Comparison of ENCODE assay signal across 18 cellular contexts in the genomic region with DNA sequence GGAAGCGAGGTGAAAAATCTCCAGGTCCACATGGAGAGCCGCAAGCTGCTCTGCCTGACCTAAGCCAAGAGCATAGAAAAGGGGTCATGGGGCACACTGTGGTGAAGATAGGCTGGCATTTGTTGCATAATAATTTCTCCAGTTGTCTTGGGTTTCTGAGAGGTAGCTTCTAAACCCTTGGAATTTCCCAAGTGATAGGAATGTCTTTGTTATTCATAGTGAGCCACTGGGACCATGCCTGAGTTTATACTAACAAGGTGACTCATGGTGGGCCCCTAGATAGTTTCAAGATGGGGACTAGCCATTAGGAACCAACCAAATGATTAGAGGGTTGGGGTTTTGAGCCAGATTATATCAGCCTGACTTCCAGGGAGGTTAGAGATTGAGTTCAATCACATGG. TPM values are rescaled to one million over a fixed set of nuclear protein-coding genes. Genes with fewer than 3 reads are reported as not detected.
DNase-seq lines count a peak whose midpoint lies in the region; ATAC-seq and TF ChIP-seq lines count a peak whose summit lies in the region.
"Had no signal": no experiment of that assay in that cellular context is flagged by ENCODE, and none has a peak within 500 bp of the region (broad histone marks: within the 10 kb centered on the region; RNA-seq: fewer than 3 reads in every experiment).

No MANE protein-coding gene starts in this region.

- TF ChIP-seq CTCF in choroid plexus epithelial cell (conservative IDR thresholded peaks at IDR 0.05; ENCODE audit: low read depth, low read length) (no peak), ovary (IDR thresholded peaks at IDR 0.05) (no peak)

- no peak overlapping the region for H3K27ac ChIP-seq in mesendoderm (ENCODE audit: low read depth, low read length)
- no peak overlapping the region for H3K27ac ChIP-seq in CD4-positive, alpha-beta memory T cell (ENCODE audit: low read depth, low read length)
- H3K27ac ChIP-seq in ovary: no peak overlapping the region
- H3K27ac ChIP-seq: gastroesophageal sphincter had no signal

- H3K9me3 Mint-ChIP-seq in CD4-positive, alpha-beta memory T cell: peaks cover 0 to 6% (median 1%) of the 10 kb centered on the region in 8 donors
- H3K9me3 Mint-ChIP-seq: stimulated activated naive CD8-positive, alpha-beta T cell treated with anti-CD3 and anti-CD28 coated beads, Interleukin-15, Interleukin-2, amounts not matched to agents 100 ng/mL and 50 ng/mL, for 24 hours had no signal

- H3K4me3 Mint-ChIP-seq in CD4-positive, alpha-beta memory T cell: no peak overlapping the region
- H3K4me3 Mint-ChIP-seq: activated naive CD8-positive, alpha-beta T cell; stimulated activated naive CD8-positive, alpha-beta T cell treated with anti-CD3 and anti-CD28 coated beads, Interleukin-15, Interleukin-2, amounts not matched to agents 100 ng/mL and 50 ng/mL, for 24 hours had no signal

- no peak overlapping the region for H3K56ac ChIP-seq in mesendoderm (ENCODE audit: low read length)

- no peak overlapping the region for H2BK120ac ChIP-seq in mesendoderm (ENCODE audit: low read depth, low read length)

- no peak overlapping the region for H3K23ac ChIP-seq in mesendoderm (ENCODE audit: low read length)

- H3K27me3 Mint-ChIP-seq in CD4-positive, alpha-beta memory T cell: peaks cover 7 to 11% of the 10 kb centered on the region in 2 donors

- TF ChIP-seq POLR2A in ovary (IDR thresholded peaks at IDR 0.05): no peak

- H2AK5ac ChIP-seq in mesendoderm (ENCODE audit: low read length): no peak overlapping the region

- H3K9me3 ChIP-seq in NT2/D1 (ENCODE audit: insufficient read depth, low read length): peaks cover 38% of the 10 kb centered on the region
- H3K9me3 ChIP-seq in CD4-positive, alpha-beta memory T cell (ENCODE audit: control insufficient read depth in 1 of 2, low read length in 2 of 2): no peaks in the 10 kb centered on the region
- no peaks in the 10 kb centered on the region for H3K9me3 ChIP-seq in ovary
- H3K9me3 ChIP-seq: gastroesophageal sphincter had no signal

- H3K4me1 ChIP-seq in NT2/D1 (ENCODE audit: insufficient read depth, insufficient read length): no peaks in the 10 kb centered on the region
- H3K4me1 ChIP-seq in mesendoderm (ENCODE audit: control insufficient read depth, low read depth, low read length): no peaks in the 10 kb centered on the region
- no peaks in the 10 kb centered on the region for H3K4me1 ChIP-seq in CD4-positive, alpha-beta memory T cell (ENCODE audit: insufficient read depth, low read length)
- no peaks in the 10 kb centered on the region for H3K4me1 ChIP-seq in ovary (ENCODE audit: insufficient read depth)
- H3K4me1 ChIP-seq: gastroesophageal sphincter had no signal

- H2BK15ac ChIP-seq in mesendoderm (replicated peaks; ENCODE audit: low read depth): no peak overlapping the region

- H2BK5ac ChIP-seq in mesendoderm (ENCODE audit: low read length): no peak overlapping the region

- no peak overlapping the region for H3K4ac ChIP-seq in mesendoderm (ENCODE audit: low read depth, low read length)

- H3K36me3 Mint-ChIP-seq in CD4-positive, alpha-beta memory T cell: no peaks in the 10 kb centered on the region
- H3K36me3 Mint-ChIP-seq: activated naive CD8-positive, alpha-beta T cell had no signal

- no peak overlapping the region for H3K4me3 ChIP-seq in NT2/D1 (ENCODE audit: insufficient read length, low read depth)
- H3K4me3 ChIP-seq in choroid plexus epithelial cell (ENCODE audit: low read depth, low read length): no peak overlapping the region
- H3K4me3 ChIP-seq in mesendoderm (ENCODE audit: low read length): no peak overlapping the region
- H3K4me3 ChIP-seq in CD4-positive, alpha-beta memory T cell (ENCODE audit: low read length in 2 of 2): no peak overlapping the region
- H3K4me3 ChIP-seq in ovary: no peak overlapping the region
- H3K4me3 ChIP-seq: gastroesophageal sphincter, HAP-1 had no signal

- DNase-seq in EL (peak; percentile 90), NT2/D1 (ENCODE audit: low read depth, low spot score) (peak; percentile 60), choroid plexus epithelial cell (ENCODE audit: low read depth) (peak; percentile 66), mesendoderm (peak; percentile 92), ovary (no peak)
- no peak for DNase-seq in CD4-positive, alpha-beta memory T cell
- DNase-seq: cortex of kidney, GDM1, NCI-H1436, NCI-H510A, Right ventricle myocardium superior had no signal

- no peak overlapping the region for H4K8ac ChIP-seq in mesendoderm (ENCODE audit: low read depth, low read length)

- no peaks in the 10 kb centered on the region for H3K4me1 Mint-ChIP-seq in CD4-positive, alpha-beta memory T cell

- no peak overlapping the region for H3K18ac ChIP-seq in mesendoderm (ENCODE audit: low read length)

- H4K5ac ChIP-seq in mesendoderm (ENCODE audit: low read length): no peak overlapping the region

- WGBS in mesendoderm (ENCODE audit: extremely low coverage, insufficient coverage, low lambda C conversion rate): no CpG with 5 or more reads among the region's 2 CpGs
- WGBS in ovary, 3 donors: 98 to 100% (median 99%) methylated on average over 2 of the region's 2 CpGs

- CTCF ChIA-PET in CD4-positive, alpha-beta memory T cell (lab: Charles Lee; ENCODE audit: partially characterized antibody): interaction anchor here (1.1 to 1.3 kb wide), 2 partner anchors 33 to 34 kb away, joined by 3 to 7 read pairs; no protein-coding TSS in a partner anchor

- no peaks in the 10 kb centered on the region for H3K79me2 ChIP-seq in mesendoderm (ENCODE audit: control insufficient read depth, insufficient read depth, low read length)

- intact Hi-C loops in CD4-positive, alpha-beta memory T cell (cut with micrococcal nuclease): no loop called here
- intact Hi-C loops in ovary (cut with DNase I): no loop called here

- POLR2A ChIA-PET in CD4-positive, alpha-beta memory T cell (lab: Charles Lee; ENCODE audit: partially characterized antibody): no interaction called here

- no peaks in the 10 kb centered on the region for H3K27me3 ChIP-seq in NT2/D1 (ENCODE audit: insufficient read depth, insufficient read length)
- H3K27me3 ChIP-seq in mesendoderm (ENCODE audit: insufficient read depth, low read length, poor library complexity): no peaks in the 10 kb centered on the region
- H3K27me3 ChIP-seq in CD4-positive, alpha-beta memory T cell (ENCODE audit: insufficient read depth, low read length): no peaks in the 10 kb centered on the region
- no peaks in the 10 kb centered on the region for H3K27me3 ChIP-seq in ovary
- H3K27me3 ChIP-seq: gastroesophageal sphincter had no signal

- no peaks in the 10 kb centered on the region for H3K79me1 ChIP-seq in mesendoderm (ENCODE audit: low read length)

- ATAC-seq in HG03135 (IDR thresholded peaks at IDR 0.05; ENCODE audit: unreplicated experiment): no peak
- no peak for ATAC-seq in HG03439 (IDR thresholded peaks at IDR 0.05; ENCODE audit: unreplicated experiment)
- ATAC-seq: gastroesophageal sphincter had no signal

- H3K27ac Mint-ChIP-seq in CD4-positive, alpha-beta memory T cell: no peak overlapping the region
- H3K27ac Mint-ChIP-seq: activated naive CD8-positive, alpha-beta T cell; stimulated activated naive CD8-positive, alpha-beta T cell treated with anti-CD3 and anti-CD28 coated beads, Interleukin-15, Interleukin-2, amounts not matched to agents 100 ng/mL and 50 ng/mL, for 24 hours had no signal

- no peak for TF ChIP-seq EP300 in ovary (IDR thresholded peaks at IDR 0.05)

- H3K9ac ChIP-seq in NT2/D1 (ENCODE audit: insufficient read length, low read depth) (no peak overlapping the region), mesendoderm (ENCODE audit: low read length) (no peak overlapping the region)

- no peak overlapping the region for H3K4me2 ChIP-seq in mesendoderm (ENCODE audit: low read length)

- H3K36me3 ChIP-seq in NT2/D1 (ENCODE audit: insufficient read depth, insufficient read length, low read length): no peaks in the 10 kb centered on the region
- H3K36me3 ChIP-seq in mesendoderm (ENCODE audit: control insufficient read depth, insufficient read depth, low read length): no peaks in the 10 kb centered on the region
- H3K36me3 ChIP-seq in CD4-positive, alpha-beta memory T cell (ENCODE audit: insufficient read depth, low read length): no peaks in the 10 kb centered on the region
- no peaks in the 10 kb centered on the region for H3K36me3 ChIP-seq in ovary
- H3K36me3 ChIP-seq: gastroesophageal sphincter, HAP-1 had no signal

RNA-seq across cellular contexts. Expression of a gene that starts 25.6 kb away (rescaled TPM):
- 0.13 TPM for polyA plus RNA-seq in mesendoderm (2013, experiment 1 of 2)
- polyA plus RNA-seq in mesendoderm (2013, experiment 2 of 2): 0.14 TPM
- total RNA-seq in CD4-positive, alpha-beta memory T cell: not detected
- polyA plus RNA-seq in CD4-positive, alpha-beta memory T cell: not detected
- not detected for total RNA-seq in ovary
- polyA plus RNA-seq in ovary: under 1 TPM in 1 of 2 donors, not detected in 1; 0.30 TPM
- total RNA-seq: HT-29, Right ventricle myocardium superior had no signal

RNA-seq across cellular contexts. Expression of a gene that starts 45.8 kb away (rescaled TPM):
- 21.5 TPM for polyA plus RNA-seq in mesendoderm (2013, experiment 1 of 2)
- 21.8 TPM for polyA plus RNA-seq in mesendoderm (2013, experiment 2 of 2)
- 10 to 100 TPM; 10.3 to 13.1 TPM for total RNA-seq in CD4-positive, alpha-beta memory T cell
- polyA plus RNA-seq in CD4-positive, alpha-beta memory T cell: 1 to 10 TPM; 5.8 to 7.9 TPM
- total RNA-seq in ovary: 10 to 100 TPM; 14.2 to 38.7 (median 33.0) TPM
- polyA plus RNA-seq in ovary: 10 to 100 TPM; 13.4 to 60.4 TPM

RNA-seq across cellular contexts. Expression of a gene that starts 47.3 kb away (rescaled TPM):
- 0.03 TPM for polyA plus RNA-seq in mesendoderm (2013, experiment 1 of 2)
- polyA plus RNA-seq in mesendoderm (2013, experiment 2 of 2): 0.03 TPM
- not detected for total RNA-seq in CD4-positive, alpha-beta memory T cell
- polyA plus RNA-seq in CD4-positive, alpha-beta memory T cell: not detected
- total RNA-seq in ovary: under 1 TPM in 1 of 7 donors, not detected in 6; 0.15 TPM
- polyA plus RNA-seq in ovary: not detected
- total RNA-seq: Right ventricle myocardium superior had no signal

Comparison
In these comparisons a context has a peak if more than half of its experiments do, and no peak if none do; other contexts are left out.
1. DNase-seq: peak in EL (single experiment), NT2/D1 (single experiment), choroid plexus epithelial cell (single experiment) and mesendoderm (single experiment); none in CD4-positive, alpha-beta memory T cell (0 of 5) and ovary (0 of 5).